Comparison of ENCODE assay signal across 17 cellular contexts in the genomic region with DNA sequence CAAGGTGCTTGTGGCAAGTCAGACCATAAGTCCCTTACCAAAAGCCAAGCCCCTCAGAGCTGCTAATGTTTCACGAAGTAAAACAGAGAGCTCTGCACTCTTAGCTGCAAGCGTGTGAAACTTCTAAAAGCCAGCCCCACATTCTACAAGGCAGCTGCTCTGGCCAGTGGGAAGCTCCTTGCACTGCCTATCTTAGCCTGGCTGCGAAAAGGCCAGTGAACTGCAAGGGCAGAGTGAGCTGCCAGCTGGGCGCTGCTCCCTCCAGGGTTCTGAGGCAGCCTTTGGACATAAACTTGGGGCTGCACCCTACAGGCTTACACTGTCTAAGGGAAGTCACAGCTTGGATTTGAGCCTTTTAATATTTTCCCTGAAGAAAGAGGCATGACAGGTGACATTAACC. TPM values are rescaled to one million over a fixed set of nuclear protein-coding genes. Genes with fewer than 3 reads are reported as not detected.
DNase-seq lines count a peak whose midpoint lies in the region; ATAC-seq and TF ChIP-seq lines count a peak whose summit lies in the region.
"Had no signal": no experiment of that assay in that cellular context is flagged by ENCODE, and none has a peak within 500 bp of the region (broad histone marks: within the 10 kb centered on the region; RNA-seq: fewer than 3 reads in every experiment).

No MANE protein-coding gene starts in this region.

- H3K27me3 ChIP-seq in heart left ventricle (no peaks in the 10 kb centered on the region), right atrium auricular region (no peaks in the 10 kb centered on the region), left ventricle myocardium inferior (ENCODE audit: low read depth) (no peaks in the 10 kb centered on the region)

- H3K9me3 ChIP-seq in heart left ventricle: no peaks in the 10 kb centered on the region
- no peaks in the 10 kb centered on the region for H3K9me3 ChIP-seq in right atrium auricular region
- no peaks in the 10 kb centered on the region for H3K9me3 ChIP-seq in left ventricle myocardium inferior (replicated peaks)
- H3K9me3 ChIP-seq: A549 had no signal

- H3K36me3 Mint-ChIP-seq in natural killer cell treated with Interleukin-12 subunit alpha and Interleukin-12 subunit beta and Interleukin-15 and Interleukin-18, amount 100 ng/mL, for 72 hours: no peaks in the 10 kb centered on the region
- no peaks in the 10 kb centered on the region for H3K36me3 Mint-ChIP-seq in activated T-helper 2 cell treated with anti-CD3 and anti-CD28 coated beads, Interferon-gamma antibody, Interleukin-2, Interleukin-4, amounts not matched to agents 10 μg/mL and 5 μg/mL and 100 μg/mL, durations not matched to agents 14 hours and 24 hours and 36 hours (ENCODE audit: low read depth)

- H3K27ac ChIP-seq in heart left ventricle (peak overlapping the region in 8 of 12 donors; percentile 12 to 90 (median 72)), right atrium auricular region (peak overlapping the region in 1 of 2 donors; percentile 79), left ventricle myocardium inferior (replicated peaks) (peak overlapping the region; percentile 65)
- H3K27ac ChIP-seq: A549, C4-2B had no signal

- no peaks in the 10 kb centered on the region for H3K27me3 Mint-ChIP-seq in natural killer cell treated with Interleukin-12 subunit alpha and Interleukin-12 subunit beta and Interleukin-15 and Interleukin-18, amount 100 ng/mL, for 72 hours
- no peaks in the 10 kb centered on the region for H3K27me3 Mint-ChIP-seq in activated T-helper 2 cell treated with anti-CD3 and anti-CD28 coated beads, Interferon-gamma antibody, Interleukin-2, Interleukin-4, amounts not matched to agents 10 μg/mL and 5 μg/mL and 100 μg/mL, durations not matched to agents 14 hours and 24 hours and 36 hours (ENCODE audit: low read depth)

- no peak overlapping the region for H3K27ac Mint-ChIP-seq in natural killer cell treated with Interleukin-12 subunit alpha and Interleukin-12 subunit beta and Interleukin-15 and Interleukin-18, amount 100 ng/mL, for 72 hours
- no peak overlapping the region for H3K27ac Mint-ChIP-seq in activated T-helper 2 cell treated with anti-CD3 and anti-CD28 coated beads, Interferon-gamma antibody, Interleukin-2, Interleukin-4, amounts not matched to agents 10 μg/mL and 5 μg/mL and 100 μg/mL, durations not matched to agents 14 hours and 24 hours and 36 hours

- peak overlapping the region; percentile 7 for H3K4me3 Mint-ChIP-seq in natural killer cell treated with Interleukin-12 subunit alpha and Interleukin-12 subunit beta and Interleukin-15 and Interleukin-18, amount 100 ng/mL, for 72 hours
- no peak overlapping the region for H3K4me3 Mint-ChIP-seq in activated T-helper 2 cell treated with anti-CD3 and anti-CD28 coated beads, Interferon-gamma antibody, Interleukin-2, Interleukin-4, amounts not matched to agents 10 μg/mL and 5 μg/mL and 100 μg/mL, durations not matched to agents 14 hours and 24 hours and 36 hours (ENCODE audit: low read depth)

- no peaks in the 10 kb centered on the region for H3K9me3 Mint-ChIP-seq in natural killer cell treated with Interleukin-12 subunit alpha and Interleukin-12 subunit beta and Interleukin-15 and Interleukin-18, amount 100 ng/mL, for 72 hours
- no peaks in the 10 kb centered on the region for H3K9me3 Mint-ChIP-seq in activated T-helper 2 cell treated with anti-CD3 and anti-CD28 coated beads, Interferon-gamma antibody, Interleukin-2, Interleukin-4, amounts not matched to agents 10 μg/mL and 5 μg/mL and 100 μg/mL, durations not matched to agents 14 hours and 24 hours and 36 hours

- H3K4me1 Mint-ChIP-seq in natural killer cell treated with Interleukin-12 subunit alpha and Interleukin-12 subunit beta and Interleukin-15 and Interleukin-18, amount 100 ng/mL, for 72 hours (ENCODE audit: low read depth in 2 of 2): peaks cover 40 to 46% of the 10 kb centered on the region in 2 donors
- peaks cover 18% of the 10 kb centered on the region for H3K4me1 Mint-ChIP-seq in activated T-helper 2 cell treated with anti-CD3 and anti-CD28 coated beads, Interferon-gamma antibody, Interleukin-2, Interleukin-4, amounts not matched to agents 10 μg/mL and 5 μg/mL and 100 μg/mL, durations not matched to agents 14 hours and 24 hours and 36 hours (ENCODE audit: low read depth)

- peaks cover 0 to 47% (median 12%) of the 10 kb centered on the region in 9 donors for H3K36me3 ChIP-seq in heart left ventricle
- no peaks in the 10 kb centered on the region for H3K36me3 ChIP-seq in right atrium auricular region
- peaks cover 21% of the 10 kb centered on the region for H3K36me3 ChIP-seq in left ventricle myocardium inferior

- H3K4me3 ChIP-seq in heart left ventricle: no peak overlapping the region
- no peak overlapping the region for H3K4me3 ChIP-seq in right atrium auricular region
- H3K4me3 ChIP-seq in left ventricle myocardium inferior: no peak overlapping the region
- no peak overlapping the region for H3K4me3 ChIP-seq in foreskin fibroblast (ENCODE audit: low read depth in 1 of 2, low read length in 2 of 2)
- H3K4me3 ChIP-seq: A549, GM12878 had no signal

- no peak for TF ChIP-seq POLR2A in heart left ventricle (IDR thresholded peaks at IDR 0.05)

- 59 to 80% (median 74%) methylated on average over 4 of the region's 4 CpGs for WGBS in heart left ventricle, 4 donors

- DNase-seq in heart left ventricle: peak in 1 of 5 donors; percentile 44
- DNase-seq in right atrium auricular region (ENCODE audit: low spot score): no peak
- DNase-seq in left ventricle myocardium inferior: no peak
- no peak for DNase-seq in natural killer cell treated with Interleukin-12 subunit alpha and Interleukin-12 subunit beta and Interleukin-15 and Interleukin-18, amount 100 ng/mL, for 72 hours (ENCODE audit: low spot score)
- no peak for DNase-seq in activated T-helper 2 cell treated with anti-CD3 and anti-CD28 coated beads, Interferon-gamma antibody, Interleukin-2, Interleukin-4, amounts not matched to agents 10 μg/mL and 5 μg/mL and 100 μg/mL, durations not matched to agents 14 hours and 24 hours and 36 hours (ENCODE audit: low spot score)
- DNase-seq in foreskin fibroblast: no peak
- no peak for DNase-seq in GM19240 (ENCODE audit: insufficient read length, low spot score)
- no peak for DNase-seq in left colon
- DNase-seq: GDM1, GOT3, KBM-7, NCI-H1417 treated with DMSO at 0.1 percent for 48 hours, NCI-H1930, NCI-H69 had no signal

- intact Hi-C loops in heart left ventricle (cut with DNase I) (loop anchor here in 1 of 10 donors (5.0 kb wide), 1 partner anchor 65 kb away; a partner anchor contains a TSS), left ventricle myocardium inferior (cut with micrococcal nuclease) (no loop called here), left colon (cut with DNase I, micrococcal nuclease) (no loop called here)
- intact Hi-C loops in activated T-helper 2 cell treated with anti-CD3 and anti-CD28 coated beads, Interferon-gamma antibody, Interleukin-2, Interleukin-4, amounts not matched to agents 10 μg/mL and 5 μg/mL and 100 μg/mL, durations not matched to agents 14 hours and 24 hours and 36 hours (cut with micrococcal nuclease): no loop called here

- H3K4me1 ChIP-seq in heart left ventricle: peaks cover 3 to 50% (median 28%) of the 10 kb centered on the region in 12 donors
- peaks cover 0 to 49% of the 10 kb centered on the region in 2 donors for H3K4me1 ChIP-seq in right atrium auricular region
- H3K4me1 ChIP-seq in left ventricle myocardium inferior: peaks cover 50% of the 10 kb centered on the region

- ATAC-seq in heart left ventricle: peak in 2 of 4 donors; percentile 25 to 34
- ATAC-seq in natural killer cell treated with Interleukin-12 subunit alpha and Interleukin-12 subunit beta and Interleukin-15 and Interleukin-18, amount 100 ng/mL, for 72 hours: no peak
- ATAC-seq in left colon: no peak
- ATAC-seq: A549, GM12878 had no signal

- TF ChIP-seq CTCF in heart left ventricle (IDR thresholded peaks at IDR 0.05): no peak
- no peak for TF ChIP-seq CTCF in right atrium auricular region (IDR thresholded peaks at IDR 0.05)
- TF ChIP-seq CTCF in left ventricle myocardium inferior (IDR thresholded peaks at IDR 0.05; ENCODE audit: borderline replicate concordance): no peak
- no peak for TF ChIP-seq CTCF in foreskin fibroblast (IDR thresholded peaks at IDR 0.05; ENCODE audit: low read depth, low read length)

RNA-seq across cellular contexts. Expression of a gene that starts 2.2 kb away (rescaled TPM):
- total RNA-seq in heart left ventricle (100 to 1,000 TPM in 2 of 9 donors, 10 to 100 TPM in 7; 13.5 to 207 (median 32.4) TPM), right atrium auricular region (10 to 100 TPM; 43.8 to 45.0 TPM), left ventricle myocardium inferior (32.7 TPM), left colon (1 to 10 TPM in 1 of 2 donors, not detected in 1; 2.5 TPM)
- 100 to 1,000 TPM in 1 of 2 donors, 10 to 100 TPM in 1; 31.0 to 183 TPM for polyA plus RNA-seq in heart left ventricle
- total RNA-seq in natural killer cell treated with Interleukin-12 subunit alpha and Interleukin-12 subunit beta and Interleukin-15 and Interleukin-18, amount 100 ng/mL, for 72 hours: 1 to 10 TPM in 1 of 2 donors, not detected in 1; 1.3 TPM
- 1.9 and 2.6 TPM in 2 replicates for total RNA-seq in activated T-helper 2 cell treated with anti-CD3 and anti-CD28 coated beads, Interferon-gamma antibody, Interleukin-2, Interleukin-4, amounts not matched to agents 10 μg/mL and 5 μg/mL and 100 μg/mL, durations not matched to agents 14 hours and 24 hours and 36 hours
- polyA plus RNA-seq: A549 had no signal

RNA-seq across cellular contexts. Expression of a gene that starts 6.5 kb away (rescaled TPM):
- total RNA-seq in heart left ventricle (10 to 100 TPM in 1 of 9 donors, 1 to 10 TPM in 8; 1.4 to 11.2 (median 4.3) TPM), right atrium auricular region (1 to 10 TPM in 1 of 2 donors, not detected in 1; 1.2 TPM), left ventricle myocardium inferior (5.0 TPM), left colon (1 to 10 TPM; 2.7 to 5.5 TPM)
- polyA plus RNA-seq in heart left ventricle: 1 to 10 TPM in 1 of 2 donors, under 1 TPM in 1; 0.76 to 4.1 TPM
- 10 to 100 TPM in 1 of 2 donors, 1 to 10 TPM in 1; 8.5 to 14.6 TPM for total RNA-seq in natural killer cell treated with Interleukin-12 subunit alpha and Interleukin-12 subunit beta and Interleukin-15 and Interleukin-18, amount 100 ng/mL, for 72 hours
- total RNA-seq in activated T-helper 2 cell treated with anti-CD3 and anti-CD28 coated beads, Interferon-gamma antibody, Interleukin-2, Interleukin-4, amounts not matched to agents 10 μg/mL and 5 μg/mL and 100 μg/mL, durations not matched to agents 14 hours and 24 hours and 36 hours: 3.6 and 4.8 TPM in 2 replicates

RNA-seq across cellular contexts. Expression of a gene that starts 42.4 kb away (rescaled TPM):
- total RNA-seq in heart left ventricle (1 to 10 TPM in 1 of 9 donors, under 1 TPM in 8; 0.13 to 1.6 (median 0.65) TPM), right atrium auricular region (1 to 10 TPM in 1 of 2 donors, under 1 TPM in 1; 0.19 to 2.1 TPM), left ventricle myocardium inferior (0.55 TPM), left colon (under 1 TPM; 0.34 to 0.46 TPM)
- polyA plus RNA-seq in heart left ventricle: under 1 TPM; 0.19 to 0.76 TPM
- not detected for total RNA-seq in natural killer cell treated with Interleukin-12 subunit alpha and Interleukin-12 subunit beta and Interleukin-15 and Interleukin-18, amount 100 ng/mL, for 72 hours
- total RNA-seq in activated T-helper 2 cell treated with anti-CD3 and anti-CD28 coated beads, Interferon-gamma antibody, Interleukin-2, Interleukin-4, amounts not matched to agents 10 μg/mL and 5 μg/mL and 100 μg/mL, durations not matched to agents 14 hours and 24 hours and 36 hours: not detected in 2 replicates

RNA-seq across cellular contexts. Expression of a gene that starts 59.6 kb away (rescaled TPM):
- total RNA-seq in heart left ventricle (under 1 TPM in 2 of 9 donors, not detected in 7; 0.21 to 0.23 TPM), right atrium auricular region (not detected), left ventricle myocardium inferior (not detected), left colon (not detected)
- polyA plus RNA-seq in heart left ventricle: under 1 TPM in 1 of 2 donors, not detected in 1; 0.04 TPM
- not detected for total RNA-seq in natural killer cell treated with Interleukin-12 subunit alpha and Interleukin-12 subunit beta and Interleukin-15 and Interleukin-18, amount 100 ng/mL, for 72 hours
- not detected in 2 replicates for total RNA-seq in activated T-helper 2 cell treated with anti-CD3 and anti-CD28 coated beads, Interferon-gamma antibody, Interleukin-2, Interleukin-4, amounts not matched to agents 10 μg/mL and 5 μg/mL and 100 μg/mL, durations not matched to agents 14 hours and 24 hours and 36 hours
- polyA plus RNA-seq: A549 had no signal
